ENCODE assay signal across 1 cellular context in genomic region chr6:30782425-30783014, GRCh38.
TF ChIP-seq lines count a peak whose summit lies in the region.

No MANE protein-coding gene starts in this region.

TF ChIP-seq in K562, 482 proteins besides CTCF, POLR2A, EP300 and RAD21 (continued from another document):
- no peak for TF ChIP-seq HMGXB4 (CRISPR knock-in tag; IDR thresholded peaks at IDR 0.05)
- TF ChIP-seq MAX (CRISPR knock-in tag; IDR thresholded peaks at IDR 0.05) = no peak
- no peak for TF ChIP-seq MEIS2 (IDR thresholded peaks at IDR 0.05; ENCODE audit: partially characterized antibody)
- no peak for TF ChIP-seq ELF2 (CRISPR knock-in tag; IDR thresholded peaks at IDR 0.05)
- TF ChIP-seq POU5F1 (IDR thresholded peaks at IDR 0.05; ENCODE audit: borderline replicate concordance, low read depth, low read length, partially characterized antibody) = no peak
- TF ChIP-seq FOXO4 (CRISPR knock-in tag; IDR thresholded peaks at IDR 0.05) = no peak
- TF ChIP-seq PTRF (tag; IDR thresholded peaks at IDR 0.05) = peak; percentile 32; the same call in 1 of the 2 replicates
- TF ChIP-seq MIER1 (IDR thresholded peaks at IDR 0.05; ENCODE audit: low read depth) = no peak
- TF ChIP-seq CEBPB (tag; IDR thresholded peaks at IDR 0.05) = peak; percentile 98
- TF ChIP-seq ZNF347 (CRISPR knock-in tag; IDR thresholded peaks at IDR 0.05; ENCODE audit: low read depth) = no peak
- peak; percentile 50 for TF ChIP-seq KDM5B (IDR thresholded peaks at IDR 0.05; ENCODE audit: insufficient replicate concordance, low read depth, low read length)
- no peak for TF ChIP-seq RBM22 (IDR thresholded peaks at IDR 0.05; ENCODE audit: low read depth, low read length, poor library complexity, severe bottlenecking)
- no peak for TF ChIP-seq RHOXF2B (CRISPR knock-in tag; conservative IDR thresholded peaks at IDR 0.05)
- TF ChIP-seq NR2C1 (IDR thresholded peaks at IDR 0.05) = no peak
- no peak for TF ChIP-seq NR2C1 (tag; IDR thresholded peaks at IDR 0.05)
- TF ChIP-seq CLOCK (CRISPR knock-in tag; IDR thresholded peaks at IDR 0.05; ENCODE audit: borderline replicate concordance) = no peak
- TF ChIP-seq ZC3H8 (IDR thresholded peaks at IDR 0.05) = no peak
- TF ChIP-seq HCFC1 (IDR thresholded peaks at IDR 0.05; ENCODE audit: low read depth, low read length) = no peak
- TF ChIP-seq ZNF232 (CRISPR knock-in tag; IDR thresholded peaks at IDR 0.05) = no peak
- no peak for TF ChIP-seq L3MBTL2 (IDR thresholded peaks at IDR 0.05)
- TF ChIP-seq GATA2 (CRISPR knock-in tag; IDR thresholded peaks at IDR 0.05) = no peak
- TF ChIP-seq PREB (CRISPR knock-in tag; IDR thresholded peaks at IDR 0.05) = no peak
- TF ChIP-seq HLTF (IDR thresholded peaks at IDR 0.05) = no peak
- no peak for TF ChIP-seq CREM (IDR thresholded peaks at IDR 0.05; ENCODE audit: low read depth)
- no peak for TF ChIP-seq ZNF444 (CRISPR knock-in tag; IDR thresholded peaks at IDR 0.05)
